ENCODE assay signal across 25 cellular contexts in the genomic region with DNA sequence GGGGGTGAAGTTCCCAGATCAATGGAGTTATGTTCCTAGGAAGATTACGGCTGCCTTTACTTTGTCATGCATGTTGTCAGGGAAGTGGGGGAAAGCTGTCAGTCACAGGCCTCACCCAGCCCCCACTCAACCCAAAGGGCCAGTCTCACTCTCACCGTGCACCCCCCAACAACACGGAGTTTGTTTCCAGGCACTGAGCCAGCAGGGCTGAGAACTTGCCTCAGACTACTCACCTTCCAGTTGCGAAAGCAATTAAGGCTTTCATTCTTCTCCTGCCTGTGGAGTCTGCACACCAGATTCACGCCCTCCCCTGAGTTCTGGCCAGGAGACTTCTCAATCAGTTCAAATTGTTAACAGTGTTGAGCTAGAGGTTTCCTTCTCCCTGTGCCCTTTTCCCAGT.
DNase-seq lines count a peak whose midpoint lies in the region; ATAC-seq, FAIRE-seq and TF ChIP-seq lines count a peak whose summit lies in the region.
"Had no signal": no experiment of that assay in that cellular context is flagged by ENCODE, and none has a peak within 500 bp of the region (broad histone marks: within the 10 kb centered on the region; RNA-seq: fewer than 3 reads in every experiment).

No MANE protein-coding gene starts in this region.

- no peak overlapping the region for H3K9ac ChIP-seq in endodermal cell (ENCODE audit: extremely low read depth, low read length, poor library complexity, severe bottlenecking)

- H3K9me3 ChIP-seq in vagina (no peaks in the 10 kb centered on the region), body of pancreas (no peaks in the 10 kb centered on the region), endodermal cell (ENCODE audit: control insufficient read depth, low read length) (no peaks in the 10 kb centered on the region)
- H3K9me3 ChIP-seq: adrenal gland, HAP-1, upper lobe of right lung had no signal

- H3K27me3 ChIP-seq in vagina (no peaks in the 10 kb centered on the region), body of pancreas (no peaks in the 10 kb centered on the region), endodermal cell (ENCODE audit: control insufficient read depth, insufficient read depth, low read length, poor library complexity, severe bottlenecking) (no peaks in the 10 kb centered on the region)
- H3K27me3 ChIP-seq: adrenal gland, upper lobe of right lung had no signal

- DNase-seq in GM12891 (ENCODE audit: insufficient read length, low spot score) (no peak), RWPE1 (ENCODE audit: low spot score) (no peak), chondrocyte (ENCODE audit: low spot score) (no peak), lower leg skin (ENCODE audit: low spot score in 2 of 2) (peak; percentile 14 to 69), vagina (ENCODE audit: extremely low spot score in 2 of 2) (no peak), body of pancreas (no peak), endodermal cell (no peak)
- DNase-seq: activated CD4-positive, alpha-beta T cell treated with anti-CD3 and anti-CD28 coated beads for 36 hours; activated gamma-delta T cell treated with Interleukin-2 at 50 U/mL for 16 hours; activated T-cell treated with anti-CD3 and anti-CD28 coated beads, Interleukin-2, amount 50 U/mL, for 24 hours; adrenal gland; C1 segment of cervical spinal cord; central memory CD4-positive, alpha-beta T cell; foreskin melanocyte; MV-4-11; naive thymus-derived CD4-positive, alpha-beta T cell; NCI-H2171 treated with DMSO at 0.1 percent for 48 hours; NCI-H524 treated with DMSO at 0.1 percent for 48 hours; occipital lobe; T-helper 17 cell; upper lobe of right lung had no signal

- H3K9me3 Mint-ChIP-seq in chondrocyte (ENCODE audit: low read depth): peaks cover 24% of the 10 kb centered on the region
- peaks cover 78% of the 10 kb centered on the region for H3K9me3 Mint-ChIP-seq in endodermal cell
- H3K9me3 Mint-ChIP-seq: activated T-cell treated with anti-CD3 and anti-CD28 coated beads, Interleukin-2, amount 50 U/mL, for 24 hours had no signal

- H3K27ac Mint-ChIP-seq in chondrocyte (ENCODE audit: unreplicated experiment): peak overlapping the region; percentile 64
- H3K27ac Mint-ChIP-seq in endodermal cell: no peak overlapping the region
- H3K27ac Mint-ChIP-seq: activated CD4-positive, alpha-beta T cell treated with anti-CD3 and anti-CD28 coated beads for 36 hours; activated T-cell treated with anti-CD3 and anti-CD28 coated beads, Interleukin-2, amount 50 U/mL, for 24 hours; T-helper 17 cell had no signal

- FAIRE-seq in GM12891 (lab: Jason Lieb, UNC): peak; percentile 66
- FAIRE-seq: GM12892 had no signal

- TF ChIP-seq POLR2A in GM12891 (IDR thresholded peaks at IDR 0.05; ENCODE audit: low read depth, low read length) (no peak), lower leg skin (IDR thresholded peaks at IDR 0.05) (no peak), vagina (IDR thresholded peaks at IDR 0.05) (no peak), body of pancreas (IDR thresholded peaks at IDR 0.05) (no peak)

- H3K36me3 ChIP-seq in vagina (no peaks in the 10 kb centered on the region), body of pancreas (replicated peaks in 1 of 2; ENCODE audit: insufficient read depth in 1 of 2, low read depth in 2 of 2) (no peaks in the 10 kb centered on the region), endodermal cell (ENCODE audit: control insufficient read depth, insufficient read depth, low read length) (no peaks in the 10 kb centered on the region)
- H3K36me3 ChIP-seq: adrenal gland, HAP-1, upper lobe of right lung had no signal

- CTCF ChIA-PET in RWPE1 (lab: Yijun Ruan, JAX): no interaction called here

- no peaks in the 10 kb centered on the region for H3K27me3 Mint-ChIP-seq in chondrocyte (ENCODE audit: low read depth)
- H3K27me3 Mint-ChIP-seq in endodermal cell (ENCODE audit: insufficient read depth): no peaks in the 10 kb centered on the region
- H3K27me3 Mint-ChIP-seq: activated CD4-positive, alpha-beta T cell treated with anti-CD3 and anti-CD28 coated beads for 36 hours; naive thymus-derived CD4-positive, alpha-beta T cell; T-helper 17 cell had no signal

- no peak for ATAC-seq in body of pancreas
- ATAC-seq: activated CD4-positive, alpha-beta T cell treated with anti-CD3 and anti-CD28 coated beads for 36 hours; left lobe of liver; naive thymus-derived CD4-positive, alpha-beta T cell; T-helper 17 cell; upper lobe of right lung had no signal

- no peak overlapping the region for H3K4me3 ChIP-seq in lower leg skin (ENCODE audit: low read depth, poor library complexity, severe bottlenecking)
- no peak overlapping the region for H3K4me3 ChIP-seq in vagina
- H3K4me3 ChIP-seq in body of pancreas: no peak overlapping the region
- no peak overlapping the region for H3K4me3 ChIP-seq in endodermal cell (ENCODE audit: low read length)
- H3K4me3 ChIP-seq: adrenal gland, HAP-1, SK-N-MC, upper lobe of right lung had no signal

- POLR2A ChIA-PET in RWPE1 (lab: Yijun Ruan, JAX; ENCODE audit: low non-redundant PET): no interaction called here

- H3K4me1 ChIP-seq in vagina: no peaks in the 10 kb centered on the region
- no peaks in the 10 kb centered on the region for H3K4me1 ChIP-seq in body of pancreas
- no peaks in the 10 kb centered on the region for H3K4me1 ChIP-seq in endodermal cell (ENCODE audit: control insufficient read depth, insufficient read depth, low read length)
- H3K4me1 ChIP-seq: adrenal gland, upper lobe of right lung had no signal

- TF ChIP-seq CTCF in RWPE1 (conservative IDR thresholded peaks at IDR 0.05; ENCODE audit: low read depth) (no peak), chondrocyte (IDR thresholded peaks at IDR 0.05) (no peak), lower leg skin (IDR thresholded peaks at IDR 0.05) (no peak), vagina (IDR thresholded peaks at IDR 0.05) (no peak), body of pancreas (IDR thresholded peaks at IDR 0.05) (no peak), endodermal cell (conservative IDR thresholded peaks at IDR 0.05) (no peak)

- H3K4me3 Mint-ChIP-seq in chondrocyte (ENCODE audit: unreplicated experiment) (no peak overlapping the region), endodermal cell (no peak overlapping the region)
- H3K4me3 Mint-ChIP-seq: activated CD4-positive, alpha-beta T cell treated with anti-CD3 and anti-CD28 coated beads for 36 hours; activated T-cell treated with anti-CD3 and anti-CD28 coated beads, Interleukin-2, amount 50 U/mL, for 24 hours; naive thymus-derived CD4-positive, alpha-beta T cell; T-helper 17 cell had no signal

- H3K4me1 Mint-ChIP-seq in chondrocyte (ENCODE audit: low read depth) (peaks cover 14% of the 10 kb centered on the region), endodermal cell (no peaks in the 10 kb centered on the region)
- H3K4me1 Mint-ChIP-seq: T-helper 17 cell had no signal

- H3K36me3 Mint-ChIP-seq in chondrocyte (ENCODE audit: low read depth) (no peaks in the 10 kb centered on the region), endodermal cell (ENCODE audit: low read depth) (no peaks in the 10 kb centered on the region)

- H3K27ac ChIP-seq in RWPE1: peak overlapping the region; percentile 38
- no peak overlapping the region for H3K27ac ChIP-seq in vagina
- no peak overlapping the region for H3K27ac ChIP-seq in body of pancreas
- H3K27ac ChIP-seq in endodermal cell (ENCODE audit: low read depth, low read length): no peak overlapping the region
- H3K27ac ChIP-seq: adrenal gland, SK-N-MC, upper lobe of right lung had no signal

- intact Hi-C loops in lower leg skin (cut with DNase I; ENCODE audit: low total_unique reads) (no loop called here), vagina (cut with DNase I) (no loop called here), body of pancreas (cut with DNase I) (no loop called here)

- 54 to 71% methylated on average over 4 to 5 of the region's 5 CpGs for WGBS in lower leg skin, 2 donors
- WGBS in body of pancreas, 2 donors: 89 to 91% methylated on average over 4 to 5 of the region's 5 CpGs
- WGBS in endodermal cell (ENCODE audit: insufficient coverage in 1 of 2, insufficient read length in 1 of 2), 2 experiments: 97% methylated on average over 3 of the region's 5 CpGs; no CpG with 5 or more reads in 1 of the 2 experiments

TF ChIP-seq in GM12891, 5 proteins besides CTCF, POLR2A, EP300 and RAD21:
- TF ChIP-seq TAF1 (IDR thresholded peaks at IDR 0.05; ENCODE audit: low read depth, low read length) (no peak), SPI1 (IDR thresholded peaks at IDR 0.05; ENCODE audit: low read depth, low read length) (no peak), POLR2AphosphoS5 (IDR thresholded peaks at IDR 0.05; ENCODE audit: low read depth, low read length) (no peak), PAX5 (IDR thresholded peaks at IDR 0.05; ENCODE audit: insufficient read depth, low read length, severe bottlenecking) (no peak), POU2F2 (IDR thresholded peaks at IDR 0.05; ENCODE audit: low read depth, low read length) (no peak)

Comparison
In these comparisons a context has a peak if more than half of its experiments do, and no peak if none do; other contexts are left out.
1. DNase-seq: peak in lower leg skin (2 of 2); none in GM12891 (single experiment), RWPE1 (single experiment), chondrocyte (single experiment), vagina (0 of 2), body of pancreas (0 of 4) and endodermal cell (single experiment).